Comparison of ENCODE assay signal across 19 cellular contexts in the genomic region with DNA sequence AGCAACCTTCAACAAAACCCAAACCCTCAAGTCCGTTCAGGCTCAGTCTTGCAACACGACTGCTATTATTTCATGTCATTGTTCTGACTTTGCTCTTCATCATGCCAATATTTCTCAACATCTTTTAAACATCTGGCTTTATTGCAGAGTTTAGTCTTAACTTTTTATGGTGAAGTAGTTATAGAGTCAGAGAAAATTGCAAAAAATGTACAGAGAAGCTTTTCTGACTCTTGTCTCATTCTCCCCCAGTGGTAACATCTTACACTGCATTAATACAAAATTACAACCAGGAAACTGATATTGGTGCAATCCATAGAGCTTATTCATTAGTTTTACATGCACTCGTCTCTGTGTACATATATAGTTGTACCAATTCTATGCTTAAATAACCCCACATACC. TPM values are rescaled to one million over a fixed set of nuclear protein-coding genes. Genes with fewer than 3 reads are reported as not detected.
"Had no signal": no experiment of that assay in that cellular context is flagged by ENCODE, and none has a peak within 500 bp of the region (broad histone marks: within the 10 kb centered on the region; RNA-seq: fewer than 3 reads in every experiment).

No MANE protein-coding gene starts in this region.

- H3K27ac Mint-ChIP-seq: activated CD4-positive, alpha-beta memory T cell treated with anti-CD3 and anti-CD28 coated beads for 36 hours; activated CD8-positive, alpha-beta memory T cell treated with anti-CD3 and anti-CD28 coated beads, Interleukin-2, amount 10 ng/mL, durations not matched to agents 7 days and 5 days; activated naive CD4-positive, alpha-beta T cell treated with anti-CD3 and anti-CD28 coated beads for 36 hours; activated naive CD8-positive, alpha-beta T cell treated with anti-CD3 and anti-CD28 coated beads, Interleukin-2, amount 50 U/mL, for 24 hours; activated T-helper 2 cell treated with anti-CD3 and anti-CD28 coated beads, Interferon-gamma antibody, Interleukin-2, Interleukin-4, amounts not matched to agents 10 μg/mL and 5 μg/mL and 100 μg/mL, durations not matched to agents 14 hours and 24 hours and 36 hours; dendritic cell treated with granulocyte-macrophage colony-stimulating factor and Interleukin-4, amounts not matched to agents 40 ng/mL and 50 ng/mL, for 4 days; stimulated activated naive CD8-positive, alpha-beta T cell treated with anti-CD3 and anti-CD28 coated beads, Interleukin-15, amount 100 ng/mL, for 72 hours had no signal

- H3K9me3 ChIP-seq: sigmoid colon, spleen had no signal

- H3K27me3 Mint-ChIP-seq: activated CD8-positive, alpha-beta memory T cell treated with anti-CD3 and anti-CD28 coated beads, Interleukin-2, amount 10 ng/mL, durations not matched to agents 7 days and 5 days; dendritic cell treated with granulocyte-macrophage colony-stimulating factor and Interleukin-4, amounts not matched to agents 40 ng/mL and 50 ng/mL, for 4 days had no signal

- H3K36me3 Mint-ChIP-seq: activated CD4-positive, alpha-beta memory T cell treated with anti-CD3 and anti-CD28 coated beads for 36 hours; activated CD8-positive, alpha-beta memory T cell treated with anti-CD3 and anti-CD28 coated beads, Interleukin-2, amount 10 ng/mL, durations not matched to agents 7 days and 5 days had no signal

- H3K9me3 Mint-ChIP-seq: activated CD4-positive, alpha-beta memory T cell treated with anti-CD3 and anti-CD28 coated beads for 36 hours; activated naive CD4-positive, alpha-beta T cell treated with anti-CD3 and anti-CD28 coated beads for 36 hours; activated naive CD8-positive, alpha-beta T cell treated with anti-CD3 and anti-CD28 coated beads, Interleukin-2, amount 50 U/mL, for 24 hours; activated T-helper 2 cell treated with anti-CD3 and anti-CD28 coated beads, Interferon-gamma antibody, Interleukin-2, Interleukin-4, amounts not matched to agents 10 μg/mL and 5 μg/mL and 100 μg/mL, durations not matched to agents 14 hours and 24 hours and 36 hours; dendritic cell treated with granulocyte-macrophage colony-stimulating factor and Interleukin-4, amounts not matched to agents 40 ng/mL and 50 ng/mL, for 4 days; stimulated activated naive CD8-positive, alpha-beta T cell treated with anti-CD3 and anti-CD28 coated beads, Interleukin-15, amount 100 ng/mL, for 72 hours had no signal

- H3K27ac ChIP-seq: epithelial cell of prostate, parathyroid adenoma, sigmoid colon had no signal

- H3K4me1 Mint-ChIP-seq: activated CD8-positive, alpha-beta memory T cell treated with anti-CD3 and anti-CD28 coated beads, Interleukin-2, amount 10 ng/mL, durations not matched to agents 7 days and 5 days had no signal

- H3K9ac ChIP-seq: parathyroid adenoma had no signal

- H3K4me3 ChIP-seq: sigmoid colon, spleen had no signal

- H3K4me1 ChIP-seq: parathyroid adenoma, sigmoid colon had no signal

- H3K4me3 Mint-ChIP-seq: activated CD4-positive, alpha-beta memory T cell treated with anti-CD3 and anti-CD28 coated beads for 36 hours; activated CD8-positive, alpha-beta memory T cell treated with anti-CD3 and anti-CD28 coated beads, Interleukin-2, amount 10 ng/mL, durations not matched to agents 7 days and 5 days; activated naive CD4-positive, alpha-beta T cell treated with anti-CD3 and anti-CD28 coated beads for 36 hours; activated naive CD8-positive, alpha-beta T cell treated with anti-CD3 and anti-CD28 coated beads, Interleukin-2, amount 50 U/mL, for 24 hours; dendritic cell treated with granulocyte-macrophage colony-stimulating factor and Interleukin-4, amounts not matched to agents 40 ng/mL and 50 ng/mL, for 4 days; stimulated activated naive CD8-positive, alpha-beta T cell treated with anti-CD3 and anti-CD28 coated beads, Interleukin-15, amount 100 ng/mL, for 72 hours had no signal

- H3K27me3 ChIP-seq: sigmoid colon had no signal

- DNase-seq: activated CD4-positive, alpha-beta memory T cell treated with anti-CD3 and anti-CD28 coated beads for 36 hours; activated CD8-positive, alpha-beta memory T cell treated with anti-CD3 and anti-CD28 coated beads, Interleukin-2, amount 10 ng/mL, durations not matched to agents 7 days and 5 days; activated naive CD4-positive, alpha-beta T cell treated with anti-CD3 and anti-CD28 coated beads for 36 hours; activated naive CD8-positive, alpha-beta T cell treated with anti-CD3 and anti-CD28 coated beads, Interleukin-2, amount 50 U/mL, for 24 hours; activated T-cell treated with anti-CD3 and anti-CD28 coated beads, Interleukin-2, amount 50 U/mL, for 1 hour; aorta; effector memory CD4-positive, alpha-beta T cell; islet precursor cell; midbrain; sigmoid colon; spleen; stimulated activated naive CD8-positive, alpha-beta T cell treated with anti-CD3 and anti-CD28 coated beads, Interleukin-15, amount 100 ng/mL, for 72 hours; T-helper 9 cell had no signal

- H3K36me3 ChIP-seq: sigmoid colon, spleen had no signal

- ATAC-seq: activated CD8-positive, alpha-beta memory T cell treated with anti-CD3 and anti-CD28 coated beads, Interleukin-2, amount 10 ng/mL, durations not matched to agents 7 days and 5 days; activated naive CD8-positive, alpha-beta T cell treated with anti-CD3 and anti-CD28 coated beads, Interleukin-2, amount 50 U/mL, for 24 hours; stimulated activated naive CD8-positive, alpha-beta T cell treated with anti-CD3 and anti-CD28 coated beads, Interleukin-15, amount 100 ng/mL, for 72 hours had no signal

RNA-seq across cellular contexts. Expression of a gene that starts 3.9 kb away (rescaled TPM):
- total RNA-seq: activated CD4-positive, alpha-beta memory T cell treated with anti-CD3 and anti-CD28 coated beads for 36 hours; activated CD8-positive, alpha-beta memory T cell treated with anti-CD3 and anti-CD28 coated beads, Interleukin-2, amount 10 ng/mL, durations not matched to agents 7 days and 5 days; activated naive CD4-positive, alpha-beta T cell treated with anti-CD3 and anti-CD28 coated beads for 36 hours; activated T-helper 2 cell treated with anti-CD3 and anti-CD28 coated beads, Interferon-gamma antibody, Interleukin-2, Interleukin-4, amounts not matched to agents 10 μg/mL and 5 μg/mL and 100 μg/mL, durations not matched to agents 14 hours and 24 hours and 36 hours; lung microvascular endothelial cell; myocyte had no signal
